Comparison of ENCODE assay signal across 25 cellular contexts in the genomic region with DNA sequence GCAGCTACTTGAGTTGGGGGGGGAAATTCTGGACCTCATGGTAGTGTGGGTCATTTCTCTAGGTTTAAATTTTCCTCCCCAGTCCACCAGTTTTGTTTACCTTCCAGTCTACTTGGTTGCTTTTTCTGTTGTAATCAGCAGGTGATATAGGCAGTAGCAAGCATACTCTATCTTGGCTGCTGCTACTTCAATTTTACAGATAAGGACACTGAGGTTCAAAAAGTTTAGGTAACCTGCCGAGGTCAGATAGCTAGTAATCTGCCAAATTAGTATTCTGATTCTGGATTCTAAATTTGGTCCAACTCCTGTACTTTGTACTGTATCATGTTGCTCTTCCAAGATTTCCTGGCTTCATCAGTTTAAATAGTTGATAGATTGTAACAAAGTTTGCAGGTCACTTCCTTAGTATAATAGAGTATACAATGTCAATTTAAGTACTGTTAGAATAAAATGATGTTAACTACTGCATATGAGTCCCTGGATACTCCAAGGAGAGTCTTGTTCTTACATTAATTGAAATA. TPM values are rescaled to one million over a fixed set of nuclear protein-coding genes. Genes with fewer than 3 reads are reported as not detected.
"Had no signal": no experiment of that assay in that cellular context is flagged by ENCODE, and none has a peak within 500 bp of the region (broad histone marks: within the 10 kb centered on the region; RNA-seq: fewer than 3 reads in every experiment).

No MANE protein-coding gene starts in this region.

- DNase-seq: dorsolateral prefrontal cortex; effector CD4-positive, alpha-beta T cell; hypothalamus; immature natural killer cell; islet precursor cell; kidney glomerular epithelial cell; left colon; left ventricle myocardium superior; natural killer cell; stimulated activated CD4-positive, alpha-beta T cell treated with anti-CD3 and anti-CD28 coated beads, Interleukin-2, amount 100 ng/mL, for 24 hours; stimulated activated CD4-positive, alpha-beta T cell treated with anti-CD3 and anti-CD28 coated beads, Interleukin-4, amount 100 ng/mL, for 24 hours; stimulated activated naive CD4-positive, alpha-beta T cell treated with Interleukin-2 at 50 U/mL for 16 hours; stomach; upper lobe of right lung; uterus had no signal

- H3K9ac ChIP-seq: parathyroid adenoma had no signal

- H3K27ac Mint-ChIP-seq: immature natural killer cell; memory B cell; natural killer cell; progenitor cell of endocrine pancreas; stimulated activated effector memory CD8-positive, alpha-beta T cell treated with anti-CD3 and anti-CD28 coated beads, Interleukin-12 subunit alpha, Interleukin-12 subunit beta, amount 100 ng/mL, for 72 hours had no signal

- H3K79me2 ChIP-seq: parathyroid adenoma had no signal

- H3K27ac ChIP-seq: dorsolateral prefrontal cortex, neutrophil, parathyroid adenoma, tibial nerve, upper lobe of right lung, uterus had no signal

- FAIRE-seq: frontal cortex had no signal

- H3K9me3 Mint-ChIP-seq: immature natural killer cell; memory B cell; natural killer cell; neural crest cell; stimulated activated effector memory CD8-positive, alpha-beta T cell treated with anti-CD3 and anti-CD28 coated beads, Interleukin-12 subunit alpha, Interleukin-12 subunit beta, amount 100 ng/mL, for 72 hours had no signal

- H3K27me3 Mint-ChIP-seq: progenitor cell of endocrine pancreas had no signal

- H3K9me3 ChIP-seq: neutrophil, stomach, tibial nerve, upper lobe of right lung, uterus had no signal

- H2AFZ ChIP-seq: parathyroid adenoma had no signal

- H3K4me1 Mint-ChIP-seq: immature natural killer cell; memory B cell; natural killer cell; neural crest cell; stimulated activated effector memory CD8-positive, alpha-beta T cell treated with anti-CD3 and anti-CD28 coated beads, Interleukin-12 subunit alpha, Interleukin-12 subunit beta, amount 100 ng/mL, for 72 hours had no signal

- H3K36me3 ChIP-seq: neutrophil, upper lobe of right lung, uterus had no signal

- ATAC-seq: left colon; left ventricle myocardium superior; natural killer cell; sciatic nerve; stimulated activated effector memory CD8-positive, alpha-beta T cell treated with anti-CD3 and anti-CD28 coated beads, Interleukin-12 subunit alpha, Interleukin-12 subunit beta, amount 100 ng/mL, for 72 hours; upper lobe of right lung had no signal

- H3K4me3 Mint-ChIP-seq: immature natural killer cell; memory B cell; natural killer cell; neural crest cell; stimulated activated effector memory CD8-positive, alpha-beta T cell treated with anti-CD3 and anti-CD28 coated beads, Interleukin-12 subunit alpha, Interleukin-12 subunit beta, amount 100 ng/mL, for 72 hours had no signal

- H3K4me3 ChIP-seq: dorsolateral prefrontal cortex, lung, stomach, tibial nerve, upper lobe of right lung, uterus had no signal

- H3K27me3 ChIP-seq: dorsolateral prefrontal cortex, neutrophil, stomach, tibial nerve, upper lobe of right lung, uterus had no signal

- H3K4me1 ChIP-seq: upper lobe of right lung, uterus had no signal

- H3K36me3 Mint-ChIP-seq: immature natural killer cell; memory B cell; natural killer cell; stimulated activated effector memory CD8-positive, alpha-beta T cell treated with anti-CD3 and anti-CD28 coated beads, Interleukin-12 subunit alpha, Interleukin-12 subunit beta, amount 100 ng/mL, for 72 hours had no signal

RNA-seq across cellular contexts. Expression of gene ANTXR1, which starts 34.7 kb away (rescaled TPM):
- total RNA-seq: natural killer cell had no signal
- polyA plus RNA-seq: immature natural killer cell had no signal
